Comparison of ENCODE assay signal across 10 cellular contexts in genomic region chr2:234983011-234983726, GRCh38. TPM values are rescaled to one million over a fixed set of nuclear protein-coding genes. Genes with fewer than 3 reads are reported as not detected.
DNase-seq lines count a peak whose midpoint lies in the region; ATAC-seq, FAIRE-seq and TF ChIP-seq lines count a peak whose summit lies in the region.
"Had no signal": no experiment of that assay in that cellular context is flagged by ENCODE, and none has a peak within 500 bp of the region (broad histone marks: within the 10 kb centered on the region; RNA-seq: fewer than 3 reads in every experiment).

No MANE protein-coding gene starts in this region.

- no peak for FAIRE-seq in GM12891 (lab: Jason Lieb, UNC)

- no peaks in the 10 kb centered on the region for H3K9me3 Mint-ChIP-seq in activated CD8-positive, alpha-beta memory T cell treated with anti-CD3 and anti-CD28 coated beads, Interleukin-2, amount 10 ng/mL, durations not matched to agents 7 days and 5 days (ENCODE audit: low read depth)

- no peaks in the 10 kb centered on the region for H3K36me3 Mint-ChIP-seq in activated CD8-positive, alpha-beta memory T cell treated with anti-CD3 and anti-CD28 coated beads, Interleukin-2, amount 10 ng/mL, durations not matched to agents 7 days and 5 days

- ATAC-seq in gastrocnemius medialis (no peak), HG02642 (IDR thresholded peaks at IDR 0.05; ENCODE audit: poor library complexity, unreplicated experiment) (no peak), GM19467 (IDR thresholded peaks at IDR 0.05; ENCODE audit: unreplicated experiment) (no peak)
- no peak for ATAC-seq in activated CD8-positive, alpha-beta memory T cell treated with anti-CD3 and anti-CD28 coated beads, Interleukin-2, amount 10 ng/mL, durations not matched to agents 7 days and 5 days

- CTCF ChIA-PET in activated CD8-positive, alpha-beta memory T cell treated with anti-CD3 and anti-CD28 coated beads, Interleukin-2, amount 10 ng/mL, durations not matched to agents 7 days and 5 days (lab: Charles Lee) = no interaction called here

- no peak overlapping the region for H3K9ac ChIP-seq in HUES64 (ENCODE audit: low read depth, low read length)

- 76% methylated on average over 9 of the region's 11 CpGs for WGBS in HUES64
- 85% methylated on average over 11 of the region's 11 CpGs for WGBS in esophagus muscularis mucosa

- no peak for TF ChIP-seq EP300 in esophagus muscularis mucosa (IDR thresholded peaks at IDR 0.05)

- no peaks in the 10 kb centered on the region for H3K27me3 Mint-ChIP-seq in activated CD8-positive, alpha-beta memory T cell treated with anti-CD3 and anti-CD28 coated beads, Interleukin-2, amount 10 ng/mL, durations not matched to agents 7 days and 5 days

- H3K9me3 ChIP-seq in HUES64 (ENCODE audit: insufficient read depth, low read depth, low read length) (peaks cover 3% of the 10 kb centered on the region; the same call in 1 of the 2 replicates), esophagus muscularis mucosa (no peaks in the 10 kb centered on the region), gastrocnemius medialis (no peaks in the 10 kb centered on the region)

- H3K27ac ChIP-seq in HUES64 (ENCODE audit: low read depth, low read length) (peak overlapping the region; percentile 22; the same call in 1 of the 2 replicates), esophagus muscularis mucosa (replicated peaks in 1 of 4) (peak overlapping the region; percentile 61 to 81 (median 70)), gastrocnemius medialis (peak overlapping the region in 3 of 4 donors; percentile 45 to 72 (median 68))

- peaks cover 13% of the 10 kb centered on the region for H3K36me3 ChIP-seq in HUES64 (ENCODE audit: insufficient read depth, low read length)
- no peaks in the 10 kb centered on the region for H3K36me3 ChIP-seq in esophagus muscularis mucosa
- no peaks in the 10 kb centered on the region for H3K36me3 ChIP-seq in gastrocnemius medialis

- in situ Hi-C loops in gastrocnemius medialis (cut with MboI; ENCODE audit: low sequenced_read_pairs in 4 of 4) = no loop called here

- H3K4me3 Mint-ChIP-seq in activated CD8-positive, alpha-beta memory T cell treated with anti-CD3 and anti-CD28 coated beads, Interleukin-2, amount 10 ng/mL, durations not matched to agents 7 days and 5 days = no peak overlapping the region

- intact Hi-C loops in esophagus muscularis mucosa (cut with DNase I) = no loop called here
- intact Hi-C loops in gastrocnemius medialis (cut with DNase I; ENCODE audit: low total_unique reads) = no loop called here

- H3K27me3 ChIP-seq in HUES64 (ENCODE audit: insufficient read depth, low read length) (no peaks in the 10 kb centered on the region), esophagus muscularis mucosa (no peaks in the 10 kb centered on the region), gastrocnemius medialis (no peaks in the 10 kb centered on the region)

- H3K27ac Mint-ChIP-seq in activated CD8-positive, alpha-beta memory T cell treated with anti-CD3 and anti-CD28 coated beads, Interleukin-2, amount 10 ng/mL, durations not matched to agents 7 days and 5 days = no peak overlapping the region

- TF ChIP-seq POLR2A in esophagus muscularis mucosa (IDR thresholded peaks at IDR 0.05; ENCODE audit: low read depth) = no peak
- TF ChIP-seq POLR2A in gastrocnemius medialis (IDR thresholded peaks at IDR 0.05) = no peak
- no peak for TF ChIP-seq POLR2A in GM12891 (IDR thresholded peaks at IDR 0.05; ENCODE audit: low read depth, low read length)

- no peaks in the 10 kb centered on the region for H3K4me1 Mint-ChIP-seq in activated CD8-positive, alpha-beta memory T cell treated with anti-CD3 and anti-CD28 coated beads, Interleukin-2, amount 10 ng/mL, durations not matched to agents 7 days and 5 days

- DNase-seq in NCI-H345 treated with DMSO at 0.1 percent for 48 hours (lab: John Stamatoyannopoulos, UW; ENCODE audit: unreplicated experiment) (peak; percentile 95), esophagus muscularis mucosa (ENCODE audit: extremely low spot score) (no peak), gastrocnemius medialis (no peak), GM12891 (ENCODE audit: insufficient read length, low spot score) (no peak)
- DNase-seq in activated CD8-positive, alpha-beta memory T cell treated with anti-CD3 and anti-CD28 coated beads, Interleukin-2, amount 10 ng/mL, durations not matched to agents 7 days and 5 days = no peak
- DNase-seq: activated CD8-positive, alpha-beta memory T cell treated with anti-CD3 and anti-CD28 coated beads, Interleukin-2, amount 50 U/mL, for 4 hours; nucleus accumbens had no signal

- TF ChIP-seq CTCF in esophagus muscularis mucosa (IDR thresholded peaks at IDR 0.05) (no peak), gastrocnemius medialis (IDR thresholded peaks at IDR 0.05 in 4 of 5, conservative IDR thresholded peaks at IDR 0.05 in 1 of 5) (no peak)

- H3K4me1 ChIP-seq in HUES64 (ENCODE audit: insufficient read depth, low read length) (peaks cover 45% of the 10 kb centered on the region), esophagus muscularis mucosa (peaks cover 53 to 61% (median 59%) of the 10 kb centered on the region in 4 donors), gastrocnemius medialis (peaks cover 7 to 18% of the 10 kb centered on the region in 2 donors)

- H3K4me3 ChIP-seq in HUES64 (ENCODE audit: low read length) = no peak overlapping the region
- H3K4me3 ChIP-seq in esophagus muscularis mucosa = no peak overlapping the region
- no peak overlapping the region for H3K4me3 ChIP-seq in gastrocnemius medialis

TF ChIP-seq in GM12891, 5 proteins besides CTCF, POLR2A, EP300 and RAD21:
- TF ChIP-seq POU2F2 (IDR thresholded peaks at IDR 0.05; ENCODE audit: low read depth, low read length) (no peak), PAX5 (IDR thresholded peaks at IDR 0.05; ENCODE audit: insufficient read depth, low read length, severe bottlenecking) (no peak), SPI1 (IDR thresholded peaks at IDR 0.05; ENCODE audit: low read depth, low read length) (no peak), POLR2AphosphoS5 (IDR thresholded peaks at IDR 0.05; ENCODE audit: low read depth, low read length) (no peak), TAF1 (IDR thresholded peaks at IDR 0.05; ENCODE audit: low read depth, low read length) (no peak)

RNA-seq across cellular contexts. Expression of gene SH3BP4, which starts 31.4 kb away (rescaled TPM):
- polyA plus RNA-seq in HUES64 (2013, experiment 1 of 2) = 26.2 TPM
- polyA plus RNA-seq in HUES64 (2013, experiment 2 of 2) = 29.3 TPM
- total RNA-seq in esophagus muscularis mucosa (10 to 100 TPM; 25.3 to 63.1 (median 48.4) TPM), gastrocnemius medialis (10 to 100 TPM; 10.2 to 36.9 (median 15.9) TPM)
- under 1 TPM in 1 of 2 experiments, not detected in 1; 0.12 TPM for total RNA-seq in activated CD8-positive, alpha-beta memory T cell treated with anti-CD3 and anti-CD28 coated beads, Interleukin-2, amount 10 ng/mL, durations not matched to agents 7 days and 5 days
- not detected for polyA plus RNA-seq in GM12891 (2012; ENCODE audit: low read depth, missing spikeins)

Comparison
In these comparisons a context has a peak if more than half of its experiments do, and no peak if none do; other contexts are left out.
1. RNA of gene SH3BP4, which starts 31.4 kb away (total RNA-seq): 25.3 to 63.1 TPM in esophagus muscularis mucosa and 10.2 to 36.9 TPM in gastrocnemius medialis; 0.12 TPM in activated CD8-positive, alpha-beta memory T cell treated with anti-CD3 and anti-CD28 coated beads, Interleukin-2, amount 10 ng/mL, durations not matched to agents 7 days and 5 days; every median in the first group is over 10 times any median in the second.
2. Peak in every context shown above with its lines, with median percentiles within 50 percentile points of each other: H3K27ac ChIP-seq.